ENCODE assay signal across 1 cellular context in the genomic region with DNA sequence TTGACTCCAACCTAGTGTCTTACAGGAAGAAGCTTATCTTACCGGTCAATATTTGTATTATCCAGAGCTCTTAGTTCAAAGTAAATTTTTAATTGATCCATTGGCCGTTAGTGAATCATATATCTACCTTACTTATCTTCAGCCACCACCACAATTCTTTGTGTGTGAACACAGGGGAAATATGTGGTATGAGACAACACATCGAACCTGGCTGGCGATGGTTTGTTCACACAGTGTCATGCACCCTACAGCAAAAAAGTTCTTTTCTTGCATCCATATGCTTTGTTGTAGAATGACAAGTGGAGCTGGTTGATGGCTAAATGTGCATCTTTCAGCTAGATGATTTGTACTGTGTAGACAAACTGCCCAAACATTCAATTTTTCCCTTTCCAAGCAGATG.
TF ChIP-seq lines count a peak whose summit lies in the region.

No MANE protein-coding gene starts in this region.

TF ChIP-seq in HepG2, 621 proteins besides CTCF, POLR2A, EP300 and RAD21 (continued from another document):
- TF ChIP-seq ARID5B (CRISPR knock-in tag; IDR thresholded peaks at IDR 0.05) (peak; percentile 21; the same call in 1 of the 2 replicates), TCF7 (IDR thresholded peaks at IDR 0.05; ENCODE audit: low read depth) (0 out of 2 replicates have a peak, but pooled peaks have one; percentile 23), FOSL2 (CRISPR knock-in tag; IDR thresholded peaks at IDR 0.05) (peak; percentile 27; the same call in 1 of the 2 replicates)
- TF ChIP-seq, protein P1, sequence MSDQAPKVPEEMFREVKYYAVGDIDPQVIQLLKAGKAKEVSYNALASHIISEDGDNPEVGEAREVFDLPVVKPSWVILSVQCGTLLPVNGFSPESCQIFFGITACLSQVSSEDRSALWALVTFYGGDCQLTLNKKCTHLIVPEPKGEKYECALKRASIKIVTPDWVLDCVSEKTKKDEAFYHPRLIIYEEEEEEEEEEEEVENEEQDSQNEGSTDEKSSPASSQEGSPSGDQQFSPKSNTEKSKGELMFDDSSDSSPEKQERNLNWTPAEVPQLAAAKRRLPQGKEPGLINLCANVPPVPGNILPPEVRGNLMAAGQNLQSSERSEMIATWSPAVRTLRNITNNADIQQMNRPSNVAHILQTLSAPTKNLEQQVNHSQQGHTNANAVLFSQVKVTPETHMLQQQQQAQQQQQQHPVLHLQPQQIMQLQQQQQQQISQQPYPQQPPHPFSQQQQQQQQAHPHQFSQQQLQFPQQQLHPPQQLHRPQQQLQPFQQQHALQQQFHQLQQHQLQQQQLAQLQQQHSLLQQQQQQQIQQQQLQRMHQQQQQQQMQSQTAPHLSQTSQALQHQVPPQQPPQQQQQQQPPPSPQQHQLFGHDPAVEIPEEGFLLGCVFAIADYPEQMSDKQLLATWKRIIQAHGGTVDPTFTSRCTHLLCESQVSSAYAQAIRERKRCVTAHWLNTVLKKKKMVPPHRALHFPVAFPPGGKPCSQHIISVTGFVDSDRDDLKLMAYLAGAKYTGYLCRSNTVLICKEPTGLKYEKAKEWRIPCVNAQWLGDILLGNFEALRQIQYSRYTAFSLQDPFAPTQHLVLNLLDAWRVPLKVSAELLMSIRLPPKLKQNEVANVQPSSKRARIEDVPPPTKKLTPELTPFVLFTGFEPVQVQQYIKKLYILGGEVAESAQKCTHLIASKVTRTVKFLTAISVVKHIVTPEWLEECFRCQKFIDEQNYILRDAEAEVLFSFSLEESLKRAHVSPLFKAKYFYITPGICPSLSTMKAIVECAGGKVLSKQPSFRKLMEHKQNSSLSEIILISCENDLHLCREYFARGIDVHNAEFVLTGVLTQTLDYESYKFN (CRISPR knock-in tag; conservative IDR thresholded peaks at IDR 0.05), result 0 out of 2 replicates have a peak, but pooled peaks have one; percentile 17
